1 cellular context compared by ENCODE assay signal in the genomic region with DNA sequence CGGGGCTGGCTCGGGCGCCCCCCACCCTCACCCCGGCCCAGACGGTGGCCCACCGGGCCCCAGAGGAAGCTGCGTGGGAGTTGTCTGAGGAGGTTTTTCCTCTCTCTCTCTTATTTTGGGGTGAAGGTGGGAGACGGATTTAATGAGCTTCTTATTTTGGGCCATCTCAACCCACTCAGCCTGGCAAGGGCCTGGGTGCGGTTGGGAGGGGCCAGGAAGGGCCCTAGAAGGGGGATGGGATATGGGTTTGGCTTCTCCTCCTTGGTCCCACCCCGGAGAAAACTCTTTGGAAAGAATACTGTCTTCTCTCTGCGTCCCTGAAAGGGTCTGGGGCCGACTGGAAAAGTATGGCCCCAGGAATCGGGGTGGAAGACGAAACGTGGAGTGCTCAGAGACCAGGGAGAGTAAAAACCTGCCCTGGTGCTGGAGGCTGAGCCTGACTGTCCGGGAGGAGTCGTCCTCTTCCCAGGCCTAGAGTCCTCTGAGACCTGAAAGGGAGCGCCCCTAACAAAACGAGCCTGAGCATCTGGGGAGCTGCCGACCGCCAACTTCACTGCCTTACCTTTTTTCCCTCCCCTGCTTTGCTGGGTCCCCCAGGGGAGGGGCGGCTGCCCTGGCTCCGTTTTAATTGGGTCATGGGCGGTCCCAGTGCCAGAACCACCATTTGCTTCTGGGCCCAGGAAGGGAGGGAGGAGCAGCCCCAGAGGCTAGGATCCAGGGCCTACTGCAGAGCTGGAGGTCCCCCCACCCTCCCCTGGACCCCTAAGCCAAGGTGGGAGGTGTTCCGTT.
A peak's percentile ranks its signal among the peaks of the same experiment; 100 is the strongest.
TF ChIP-seq lines count a peak whose summit lies in the region.

No MANE protein-coding gene starts in this region.

TF ChIP-seq in HepG2, 621 proteins besides CTCF, POLR2A, EP300 and RAD21:
- 0 out of 2 replicates have a peak, but pooled peaks have one; percentile 2 for TF ChIP-seq ZBTB38 (CRISPR knock-in tag; IDR thresholded peaks at IDR 0.05)
- TF ChIP-seq, protein P1, sequence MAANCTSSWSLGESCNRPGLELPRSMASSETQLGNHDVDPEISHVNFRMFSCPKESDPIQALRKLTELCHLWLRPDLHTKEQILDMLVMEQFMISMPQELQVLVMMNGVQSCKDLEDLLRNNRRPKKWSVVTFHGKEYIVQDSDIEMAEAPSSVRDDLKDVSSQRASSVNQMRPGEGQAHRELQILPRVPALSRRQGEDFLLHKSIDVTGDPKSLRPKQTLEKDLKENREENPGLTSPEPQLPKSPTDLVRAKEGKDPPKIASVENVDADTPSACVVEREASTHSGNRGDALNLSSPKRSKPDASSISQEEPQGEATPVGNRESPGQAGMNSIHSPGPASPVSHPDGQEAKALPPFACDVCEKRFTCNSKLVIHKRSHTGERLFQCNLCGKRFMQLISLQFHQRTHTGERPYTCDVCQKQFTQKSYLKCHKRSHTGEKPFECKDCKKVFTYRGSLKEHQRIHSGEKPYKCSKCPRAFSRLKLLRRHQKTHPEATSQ (CRISPR knock-in tag; IDR thresholded peaks at IDR 0.05; ENCODE audit: borderline replicate concordance): 0 out of 2 replicates have a peak, but pooled peaks have one; percentile 30
- TF ChIP-seq ZNF446 (CRISPR knock-in tag; IDR thresholded peaks at IDR 0.05): no peak
- TF ChIP-seq, protein P2, sequence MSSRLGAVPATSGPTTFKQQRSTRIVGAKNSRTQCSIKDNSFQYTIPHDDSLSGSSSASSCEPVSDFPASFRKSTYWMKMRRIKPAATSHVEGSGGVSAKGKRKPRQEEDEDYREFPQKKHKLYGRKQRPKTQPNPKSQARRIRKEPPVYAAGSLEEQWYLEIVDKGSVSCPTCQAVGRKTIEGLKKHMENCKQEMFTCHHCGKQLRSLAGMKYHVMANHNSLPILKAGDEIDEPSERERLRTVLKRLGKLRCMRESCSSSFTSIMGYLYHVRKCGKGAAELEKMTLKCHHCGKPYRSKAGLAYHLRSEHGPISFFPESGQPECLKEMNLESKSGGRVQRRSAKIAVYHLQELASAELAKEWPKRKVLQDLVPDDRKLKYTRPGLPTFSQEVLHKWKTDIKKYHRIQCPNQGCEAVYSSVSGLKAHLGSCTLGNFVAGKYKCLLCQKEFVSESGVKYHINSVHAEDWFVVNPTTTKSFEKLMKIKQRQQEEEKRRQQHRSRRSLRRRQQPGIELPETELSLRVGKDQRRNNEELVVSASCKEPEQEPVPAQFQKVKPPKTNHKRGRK (CRISPR knock-in tag; IDR thresholded peaks at IDR 0.05): 0 out of 2 replicates have a peak, but pooled peaks have one; percentile 43
- TF ChIP-seq DNMT1 (CRISPR knock-in tag; IDR thresholded peaks at IDR 0.05): peak; percentile 41; the same call in 1 of the 2 replicates
- TF ChIP-seq RBM39 (IDR thresholded peaks at IDR 0.05; ENCODE audit: low read depth, low read length, poor library complexity, severe bottlenecking): peak; percentile 48
- no peak for TF ChIP-seq ZNF740 (CRISPR knock-in tag; IDR thresholded peaks at IDR 0.05)
- no peak for TF ChIP-seq FOXA3 (CRISPR knock-in tag; IDR thresholded peaks at IDR 0.05)
- 0 out of 2 replicates have a peak, but pooled peaks have one; percentile 21 for TF ChIP-seq ZNF788 (CRISPR knock-in tag; IDR thresholded peaks at IDR 0.05; ENCODE audit: borderline replicate concordance)
- TF ChIP-seq AGO1 (IDR thresholded peaks at IDR 0.05; ENCODE audit: low read depth, low read length, poor library complexity, severe bottlenecking): peak; percentile 1
- TF ChIP-seq ZFP90 (CRISPR knock-in tag; IDR thresholded peaks at IDR 0.05; ENCODE audit: borderline replicate concordance): peak; percentile 72; the same call in 1 of the 2 replicates
- 0 out of 2 replicates have a peak, but pooled peaks have one; percentile 5 for TF ChIP-seq KLF9 (CRISPR knock-in tag; IDR thresholded peaks at IDR 0.05; ENCODE audit: low read depth)
- peak; percentile 2; the same call in 1 of the 2 replicates for TF ChIP-seq ZNF879 (CRISPR knock-in tag; IDR thresholded peaks at IDR 0.05)
- no peak for TF ChIP-seq ZNF333 (CRISPR knock-in tag; IDR thresholded peaks at IDR 0.05; ENCODE audit: borderline replicate concordance)
- peak; percentile 16; the same call in 1 of the 2 replicates for TF ChIP-seq RBAK (CRISPR knock-in tag; IDR thresholded peaks at IDR 0.05)
- 0 out of 2 replicates have a peak, but pooled peaks have one; percentile 37 for TF ChIP-seq EED (CRISPR knock-in tag; IDR thresholded peaks at IDR 0.05)
- 0 out of 2 replicates have a peak, but pooled peaks have one; percentile 20 for TF ChIP-seq ISX (CRISPR knock-in tag; conservative IDR thresholded peaks at IDR 0.05)
- no peak for TF ChIP-seq ZKSCAN1 (IDR thresholded peaks at IDR 0.05; ENCODE audit: low read length)
- TF ChIP-seq MTF2 (CRISPR knock-in tag; IDR thresholded peaks at IDR 0.05; ENCODE audit: borderline replicate concordance): peak; percentile 62; the same call in 1 of the 2 replicates
- peak; percentile 65; the same call in 1 of the 2 replicates for TF ChIP-seq ZNF772 (CRISPR knock-in tag; IDR thresholded peaks at IDR 0.05)
- TF ChIP-seq, protein P3, sequence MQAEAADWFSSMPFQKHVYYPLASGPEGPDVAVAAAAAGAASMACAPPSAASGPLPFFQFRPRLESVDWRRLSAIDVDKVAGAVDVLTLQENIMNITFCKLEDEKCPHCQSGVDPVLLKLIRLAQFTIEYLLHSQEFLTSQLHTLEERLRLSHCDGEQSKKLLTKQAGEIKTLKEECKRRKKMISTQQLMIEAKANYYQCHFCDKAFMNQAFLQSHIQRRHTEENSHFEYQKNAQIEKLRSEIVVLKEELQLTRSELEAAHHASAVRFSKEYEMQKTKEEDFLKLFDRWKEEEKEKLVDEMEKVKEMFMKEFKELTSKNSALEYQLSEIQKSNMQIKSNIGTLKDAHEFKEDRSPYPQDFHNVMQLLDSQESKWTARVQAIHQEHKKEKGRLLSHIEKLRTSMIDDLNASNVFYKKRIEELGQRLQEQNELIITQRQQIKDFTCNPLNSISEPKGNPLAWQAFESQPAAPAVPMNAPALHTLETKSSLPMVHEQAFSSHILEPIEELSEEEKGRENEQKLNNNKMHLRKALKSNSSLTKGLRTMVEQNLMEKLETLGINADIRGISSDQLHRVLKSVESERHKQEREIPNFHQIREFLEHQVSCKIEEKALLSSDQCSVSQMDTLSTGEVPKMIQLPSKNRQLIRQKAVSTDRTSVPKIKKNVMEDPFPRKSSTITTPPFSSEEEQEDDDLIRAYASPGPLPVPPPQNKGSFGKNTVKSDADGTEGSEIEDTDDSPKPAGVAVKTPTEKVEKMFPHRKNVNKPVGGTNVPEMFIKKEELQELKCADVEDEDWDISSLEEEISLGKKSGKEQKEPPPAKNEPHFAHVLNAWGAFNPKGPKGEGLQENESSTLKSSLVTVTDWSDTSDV (CRISPR knock-in tag; IDR thresholded peaks at IDR 0.05): 0 out of 2 replicates have a peak, but pooled peaks have one; percentile 14
- TF ChIP-seq ZNF609 (CRISPR knock-in tag; IDR thresholded peaks at IDR 0.05; ENCODE audit: borderline replicate concordance): no peak
- TF ChIP-seq ZNF605 (CRISPR knock-in tag; IDR thresholded peaks at IDR 0.05): 0 out of 2 replicates have a peak, but pooled peaks have one; percentile 4
